ENCODE assay signal across 8 cellular contexts in genomic region chr12:76558684-76559276, GRCh38. TPM values are rescaled to one million over a fixed set of nuclear protein-coding genes. Genes with fewer than 3 reads are reported as not detected.
DNase-seq lines count a peak whose midpoint lies in the region; ATAC-seq and TF ChIP-seq lines count a peak whose summit lies in the region.

No MANE protein-coding gene starts in this region.

- no peak overlapping the region for H2BK20ac ChIP-seq in IMR-90 (ENCODE audit: low read depth, low read length)

- H3K14ac ChIP-seq in IMR-90 (replicated peaks; ENCODE audit: low read depth, low read length), result peak overlapping the region; percentile 94

- no peak overlapping the region for H4K5ac ChIP-seq in IMR-90 (ENCODE audit: low read depth, low read length)

- no peaks in the 10 kb centered on the region for H4K20me1 ChIP-seq in IMR-90 (ENCODE audit: insufficient read depth, low read length)

- H3K27ac ChIP-seq in IMR-90 (ENCODE audit: insufficient read depth, low read length) (peak overlapping the region; percentile 75), SJCRH30 (peak overlapping the region; percentile 86), cardiac muscle cell (peak overlapping the region; percentile 96)

- peak overlapping the region; percentile 53 for H2BK5ac ChIP-seq in IMR-90 (ENCODE audit: low read depth, low read length, poor library complexity, severe bottlenecking)

- intact Hi-C loops in IMR-90 (cut with micrococcal nuclease) (loop anchor here (5.0 to 10.0 kb wide), 2 partner anchors 86 to 164 kb away; no protein-coding TSS in a partner anchor), posterior vena cava (cut with DNase I) (loop anchor here in 1 of 2 donors (5.0 kb wide), 1 partner anchor 211 kb away; the partner anchor contains the start of gene BBS10)

- H3K9me3 ChIP-seq in IMR-90 (ENCODE audit: control insufficient read depth, insufficient read depth, low read length) (no peaks in the 10 kb centered on the region), SJCRH30 (replicated peaks) (no peaks in the 10 kb centered on the region), cardiac muscle cell (ENCODE audit: low read depth) (no peaks in the 10 kb centered on the region)

- peaks cover 10 to 32% of the 10 kb centered on the region in 2 experiments; a peak in 3 of 4 replicates for H3K79me1 ChIP-seq in IMR-90 (ENCODE audit: low read depth in 1 of 2, low read length in 2 of 2)

- H2BK120ac ChIP-seq in IMR-90 (ENCODE audit: low read depth, low read length), result peak overlapping the region; percentile 73; the same call in 1 of the 2 replicates

- H2AFZ ChIP-seq in IMR-90 (replicated peaks; ENCODE audit: low read length, poor library complexity), result peak overlapping the region; percentile 99

- TF ChIP-seq RAD21 in IMR-90 (IDR thresholded peaks at IDR 0.05; ENCODE audit: low read length), result no peak

- peak overlapping the region; percentile 87 for H2AK9ac ChIP-seq in IMR-90 (replicated peaks; ENCODE audit: low read depth, low read length, poor library complexity)

- no peaks in the 10 kb centered on the region for H3K27me3 ChIP-seq in IMR-90 (ENCODE audit: control insufficient read depth, insufficient read depth, low read length)
- no peaks in the 10 kb centered on the region for H3K27me3 ChIP-seq in SJCRH30
- no peaks in the 10 kb centered on the region for H3K27me3 ChIP-seq in cardiac muscle cell

- peak overlapping the region; percentile 88 for H3K9ac ChIP-seq in IMR-90 (ENCODE audit: low read depth, low read length)

- POLR2A ChIA-PET in IMR-90 (lab: Charles Lee; ENCODE audit: unreplicated experiment), result interaction anchor here (0.6 kb wide), 1 partner anchor 185 kb away, joined by 4 read pairs; no protein-coding TSS in a partner anchor

- H3K36me3 ChIP-seq in IMR-90 (ENCODE audit: control insufficient read depth, insufficient read depth, low read length) (no peaks in the 10 kb centered on the region), SJCRH30 (no peaks in the 10 kb centered on the region), cardiac muscle cell (no peaks in the 10 kb centered on the region)

- H3K23ac ChIP-seq in IMR-90 (ENCODE audit: low read depth, low read length), result peak overlapping the region; percentile 95

- BruUV-seq in IMR-90 (replicated peaks; lab: Mats Ljungman, UMichigan), result no TSS peak

- H3K4me1 ChIP-seq in IMR-90 (ENCODE audit: control insufficient read depth, insufficient read depth, low read length), result no peaks in the 10 kb centered on the region
- H3K4me1 ChIP-seq in SJCRH30, result no peaks in the 10 kb centered on the region; the same call in 1 of the 2 replicates
- H3K4me1 ChIP-seq in cardiac muscle cell (ENCODE audit: low read depth), result peaks cover 40% of the 10 kb centered on the region

- CTCF ChIA-PET in IMR-90 (lab: Yijun Ruan, JAX), result interaction anchor here (1.2 kb wide), 1 partner anchor 27 kb away, joined by 4 read pairs; no protein-coding TSS in a partner anchor

- peak overlapping the region; percentile 32; the same call in 1 of the 2 replicates for H3K56ac ChIP-seq in IMR-90 (ENCODE audit: extremely low read depth, insufficient read depth, low read length)

- H2AK5ac ChIP-seq in IMR-90 (ENCODE audit: low read depth, low read length), result 0 out of 2 replicates have a peak overlapping the region, but pooled peaks have one; percentile 32

- peak overlapping the region; percentile 5 for H3K18ac ChIP-seq in IMR-90 (ENCODE audit: low read depth, low read length)

- in situ Hi-C loops in IMR-90 (cut with MboI; ENCODE audit: low sequenced_read_pairs), result no loop called here

- no peak overlapping the region for H2BK15ac ChIP-seq in IMR-90 (ENCODE audit: low read depth, low read length)

- H4K8ac ChIP-seq in IMR-90 (ENCODE audit: low read depth in 2 of 2, low read length in 2 of 2), result peak overlapping the region; percentile 54 to 91; a peak in 2 of 4 replicates

- 0% methylated on average over 12 of the region's 24 CpGs; no CpG with 5 or more reads in 1 of the 2 experiments for WGBS in IMR-90 (ENCODE audit: extremely low coverage in 2 of 2, insufficient read length in 1 of 2), 2 experiments

- no peak for TF ChIP-seq CTCF in IMR-90 (conservative IDR thresholded peaks at IDR 0.05; ENCODE audit: low read depth, low read length)
- no peak for TF ChIP-seq CTCF in cardiac muscle cell (IDR thresholded peaks at IDR 0.05; ENCODE audit: low read depth, low read length)

- ATAC-seq in GM21619 (IDR thresholded peaks at IDR 0.05; ENCODE audit: unreplicated experiment) (peak; percentile 44), IMR-90 (ENCODE audit: low read depth) (peak; percentile 27)

- peak overlapping the region; percentile 71 for H3K4ac ChIP-seq in IMR-90 (ENCODE audit: low read depth, low read length)

- H3K9me1 ChIP-seq in IMR-90 (ENCODE audit: insufficient read depth, low read length), result no peaks in the 10 kb centered on the region

- H3K4me3 ChIP-seq in IMR-90 (ENCODE audit: insufficient read depth, low read depth, low read length) (peak overlapping the region; percentile 91), SJCRH30 (peak overlapping the region; percentile 91), cardiac muscle cell (peak overlapping the region; percentile 62)

- peak; percentile 13 for DNase-seq in DMS79 (lab: John Stamatoyannopoulos, UW)
- DNase-seq in IMR-90, result peak; percentile 44
- peak; percentile 66 to 72 for DNase-seq in SJCRH30
- DNase-seq in activated naive CD4-positive, alpha-beta T cell treated with anti-CD3 and anti-CD28 coated beads, Interleukin-2, amount 50 U/mL, for 16 hours, result peak; percentile 75
- DNase-seq in cardiac muscle cell (ENCODE audit: low read depth in 1 of 2, low spot score in 1 of 2), result peak; percentile 33 to 75
- peak; percentile 85 for DNase-seq in posterior vena cava (ENCODE audit: low spot score)
- DNase-seq in ureter (ENCODE audit: low spot score), result peak; percentile 58

- H4K91ac ChIP-seq in IMR-90 (ENCODE audit: insufficient read depth, low read depth, low read length), result peak overlapping the region; percentile 19; the same call in 1 of the 2 replicates

- dilution Hi-C loops in IMR-90 (cut with HindIII; ENCODE audit: low sequenced_read_pairs, unreplicated experiment), result no loop called here

- peak overlapping the region; percentile 75 for H3K4me2 ChIP-seq in IMR-90 (ENCODE audit: low read depth, low read length)

- TF ChIP-seq POLR2A in IMR-90 (IDR thresholded peaks at IDR 0.05; ENCODE audit: low read depth, low read length), result no peak

TF ChIP-seq in IMR-90, 13 proteins besides CTCF, POLR2A, EP300 and RAD21:
- TF ChIP-seq MAZ (IDR thresholded peaks at IDR 0.05; ENCODE audit: borderline replicate concordance, low read depth, low read length), result no peak
- TF ChIP-seq MXI1 (IDR thresholded peaks at IDR 0.05; ENCODE audit: borderline replicate concordance, low read depth, low read length), result no peak
- no peak for TF ChIP-seq NFE2L2 (IDR thresholded peaks at IDR 0.05; ENCODE audit: low read depth, low read length)
- TF ChIP-seq SMC3 (IDR thresholded peaks at IDR 0.05; ENCODE audit: low read depth, low read length), result no peak
- no peak for TF ChIP-seq RCOR1 (IDR thresholded peaks at IDR 0.05; ENCODE audit: insufficient replicate concordance, low read length)
- no peak for TF ChIP-seq RFX5 (IDR thresholded peaks at IDR 0.05; ENCODE audit: low read depth, low read length)
- no peak for TF ChIP-seq BHLHE40 (IDR thresholded peaks at IDR 0.05; ENCODE audit: low read depth, low read length)

RNA-seq across cellular contexts. Expression of gene OSBPL8, which starts 0.8 kb away (rescaled TPM):
- total RNA-seq in IMR-90 (2012; rRNA removed), result 24.2 and 48.0 TPM in 2 replicates
- 16.3 and 17.8 TPM in 2 replicates for polyA plus RNA-seq in IMR-90 (2012; rRNA removed)
- 17.3 and 24.6 TPM in 2 replicates for polyA plus RNA-seq in IMR-90 (2012; cell fraction: cytosol; rRNA removed)
- polyA plus RNA-seq in IMR-90 (2012; cell fraction: nucleus; rRNA removed; ENCODE audit: low replicate concordance), result 14.6 and 33.3 TPM in 2 replicates
- total RNA-seq in SJCRH30 (2014; rRNA removed; shearing (Covaris generic)), result 54.7 and 64.0 TPM in 2 replicates
- 38.5 and 143 TPM in 2 replicates for total RNA-seq in cardiac muscle cell
- 25.6 and 41.0 TPM in 2 replicates for polyA plus RNA-seq in cardiac muscle cell
- 10 to 100 TPM; 72.7 to 87.3 TPM for total RNA-seq in posterior vena cava
- 59.5 TPM for total RNA-seq in ureter

Comparison
In these comparisons a context has a peak if more than half of its experiments do, and no peak if none do; other contexts are left out.
1. Peak in every context shown above with its lines: DNase-seq, ATAC-seq, H3K4me3 ChIP-seq and H3K27ac ChIP-seq.
2. DNase-seq: peak in every context shown above with its lines; median percentile 85 in posterior vena cava; 75 in activated naive CD4-positive, alpha-beta T cell treated with anti-CD3 and anti-CD28 coated beads, Interleukin-2, amount 50 U/mL, for 16 hours; 69 in SJCRH30; 58 in ureter; 54 in cardiac muscle cell; 44 in IMR-90; 13 in DMS79.